Comparison of ENCODE assay signal across 24 cellular contexts in genomic region chr11:61731211-61731955, GRCh38. TPM values are rescaled to one million over a fixed set of nuclear protein-coding genes. Genes with fewer than 3 reads are reported as not detected.
DNase-seq lines count a peak whose midpoint lies in the region; ATAC-seq, FAIRE-seq and TF ChIP-seq lines count a peak whose summit lies in the region.
"Had no signal": no experiment of that assay in that cellular context is flagged by ENCODE, and none has a peak within 500 bp of the region (broad histone marks: within the 10 kb centered on the region; RNA-seq: fewer than 3 reads in every experiment).

No MANE protein-coding gene starts in this region.

- H3K9ac ChIP-seq in K562 (ENCODE audit: insufficient read depth in 1 of 2, low read depth in 2 of 2, low read length in 2 of 2) (no peak overlapping the region), mesenchymal stem cell (ENCODE audit: low read length) (peak overlapping the region; percentile 42)
- H3K9ac ChIP-seq: BLaER1 had no signal

- no peak overlapping the region for H2BK5ac ChIP-seq in mesenchymal stem cell (ENCODE audit: low read depth, low read length, poor library complexity, severe bottlenecking)

- no peak overlapping the region for H4K8ac ChIP-seq in mesenchymal stem cell (ENCODE audit: low read length)

- H3K4me3 ChIP-seq in HEK293 (ENCODE audit: low read depth, low read length) = no peak overlapping the region
- no peak overlapping the region for H3K4me3 ChIP-seq in K562
- no peak overlapping the region for H3K4me3 ChIP-seq in mesenchymal stem cell (ENCODE audit: insufficient read depth in 1 of 2, low read depth in 1 of 2, low read length in 2 of 2)
- no peak overlapping the region for H3K4me3 ChIP-seq in tibial nerve
- H3K4me3 ChIP-seq: BLaER1, GM23338 had no signal

- no peak overlapping the region for H2AK5ac ChIP-seq in mesenchymal stem cell (ENCODE audit: low read length, severe bottlenecking)

- 13% methylated on average over 19 of the region's 19 CpGs for WGBS in K562 (ENCODE audit: insufficient coverage, low coverage, missing lambda C conversion rate)
- 91% methylated on average over 19 of the region's 19 CpGs for WGBS in mesenchymal stem cell
- WGBS in tibial nerve, 2 donors = 73 to 79% methylated on average over 16 to 19 of the region's 19 CpGs

- H3K27ac ChIP-seq in HEK293 (ENCODE audit: extremely low read depth, low read depth, low read length) (no peak overlapping the region), K562 (ENCODE audit: extremely low read depth, low read depth, low read length) (no peak overlapping the region), mesenchymal stem cell (ENCODE audit: low read length, poor library complexity, severe bottlenecking) (no peak overlapping the region), tibial nerve (peak overlapping the region in 3 of 4 donors; percentile 19 to 76 (median 60))
- H3K27ac ChIP-seq: BLaER1 had no signal

- POLR2A ChIA-PET in HEK293 (lab: Yijun Ruan, JAX) = no interaction called here
- POLR2A ChIA-PET in K562 (lab: Yijun Ruan, JAX) = interaction anchor here (0.6 kb wide), 1 partner anchor 308 kb away, joined by 3 read pairs; no protein-coding TSS in a partner anchor

- peaks cover 0 to 54% of the 10 kb centered on the region in 2 experiments; a peak in 1 of 3 replicates for H3K36me3 ChIP-seq in HEK293 (ENCODE audit: control insufficient read depth in 2 of 2, insufficient read depth in 1 of 2, low read length in 2 of 2)
- H3K36me3 ChIP-seq in K562 (ENCODE audit: control insufficient read depth, insufficient read depth, low read length) = no peaks in the 10 kb centered on the region
- peaks cover 16 to 75% of the 10 kb centered on the region in 2 experiments for H3K36me3 ChIP-seq in mesenchymal stem cell (ENCODE audit: control insufficient read depth in 1 of 2, insufficient read depth in 2 of 2, low read depth in 1 of 2, low read length in 2 of 2)
- peaks cover 0 to 77% (median 0%) of the 10 kb centered on the region in 3 donors for H3K36me3 ChIP-seq in tibial nerve
- H3K36me3 ChIP-seq: BLaER1 had no signal

- no peak overlapping the region for H4K91ac ChIP-seq in mesenchymal stem cell (ENCODE audit: low read length)

- peaks cover 6% of the 10 kb centered on the region for H4K20me1 ChIP-seq in K562 (replicated peaks; ENCODE audit: control insufficient read depth, insufficient read depth, low read length)
- H4K20me1 ChIP-seq: BLaER1 had no signal

- TF ChIP-seq POLR2A in K562 (conservative IDR thresholded peaks at IDR 0.05) (no peak), tibial nerve (IDR thresholded peaks at IDR 0.05) (no peak)

- no TSS peak for BruUV-seq in K562 (replicated peaks; lab: Mats Ljungman, UMichigan)

- TF ChIP-seq CTCF in HEK293 (tag by site-specific recombination; IDR thresholded peaks at IDR 0.05) = no peak
- TF ChIP-seq CTCF in K562 (IDR thresholded peaks at IDR 0.05 in 2 of 3, conservative IDR thresholded peaks at IDR 0.05 in 1 of 3; ENCODE audit: insufficient read depth in 2 of 3, low read depth in 1 of 3, low read length in 3 of 3) = no peak
- TF ChIP-seq CTCF in tibial nerve (IDR thresholded peaks at IDR 0.05) = no peak

- no peaks in the 10 kb centered on the region for H3K79me1 ChIP-seq in mesenchymal stem cell (replicated peaks; ENCODE audit: low read length, poor library complexity, severe bottlenecking)

- H3K4me2 ChIP-seq in K562 (ENCODE audit: insufficient read depth, low read length) = no peak overlapping the region
- no peak overlapping the region for H3K4me2 ChIP-seq in mesenchymal stem cell (ENCODE audit: low read length, poor library complexity, severe bottlenecking)
- H3K4me2 ChIP-seq: BLaER1, GM23338 had no signal

- no peaks in the 10 kb centered on the region for H3K4me1 ChIP-seq in HEK293 (ENCODE audit: control insufficient read depth, insufficient read depth, low read length)
- peaks cover 0 to 30% of the 10 kb centered on the region in 2 experiments; a peak in 2 of 5 replicates for H3K4me1 ChIP-seq in K562 (replicated peaks in 1 of 2; ENCODE audit: control insufficient read depth in 2 of 2, insufficient read depth in 2 of 2, low read length in 2 of 2)
- H3K4me1 ChIP-seq in mesenchymal stem cell (ENCODE audit: control insufficient read depth, insufficient read depth, low read depth, low read length) = peaks cover 37% of the 10 kb centered on the region
- peaks cover 0 to 27% (median 5%) of the 10 kb centered on the region in 4 donors for H3K4me1 ChIP-seq in tibial nerve

- in situ Hi-C loops in K562 (cut with MboI) = no loop called here

- no peak overlapping the region for H2BK12ac ChIP-seq in mesenchymal stem cell (ENCODE audit: low read length in 2 of 2)

- H2BK15ac ChIP-seq in mesenchymal stem cell (ENCODE audit: low read depth, poor library complexity, severe bottlenecking) = no peak overlapping the region

- H3K9me1 ChIP-seq in K562 (ENCODE audit: control insufficient read depth, insufficient read depth, low read length) = no peaks in the 10 kb centered on the region

- H3K79me2 ChIP-seq in K562 (ENCODE audit: control insufficient read depth, insufficient read depth, low read length) = no peaks in the 10 kb centered on the region

- H2BK120ac ChIP-seq in mesenchymal stem cell (ENCODE audit: low read depth, low read length) = no peak overlapping the region

- H3K9me3 ChIP-seq in HEK293 (ENCODE audit: control insufficient read depth, insufficient read depth, low read depth, low read length) = no peaks in the 10 kb centered on the region
- H3K9me3 ChIP-seq in K562 (replicated peaks; ENCODE audit: control insufficient read depth, insufficient read depth, low read depth, low read length) = no peaks in the 10 kb centered on the region
- H3K9me3 ChIP-seq in mesenchymal stem cell (ENCODE audit: control insufficient read depth, low read length) = no peaks in the 10 kb centered on the region
- H3K9me3 ChIP-seq in tibial nerve = no peaks in the 10 kb centered on the region
- H3K9me3 ChIP-seq: BLaER1 had no signal

- CTCF ChIA-PET in HEK293 (lab: Yijun Ruan, JAX) (interaction anchor here (0.6 to 3.9 kb wide), 3 partner anchors 17 to 93 kb away, joined by 3 to 42 read pairs (median 3); no protein-coding TSS in a partner anchor), K562 (lab: Yijun Ruan, JAX; ENCODE audit: low intra/inter-chr PET ratio) (interaction anchor here (2.4 kb wide), 1 partner anchor 52 kb away, joined by 17 read pairs; the partner anchor contains the start of gene DAGLA)

- H3K27me3 ChIP-seq in K562 (ENCODE audit: control insufficient read depth in 2 of 2, insufficient read depth in 2 of 2, low read length in 2 of 2) (peaks cover 3 to 44% of the 10 kb centered on the region in 2 experiments; a peak in 4 of 5 replicates), mesenchymal stem cell (ENCODE audit: control insufficient read depth in 1 of 2, insufficient read depth in 1 of 2, low read length in 2 of 2) (no peaks in the 10 kb centered on the region), tibial nerve (no peaks in the 10 kb centered on the region)
- H3K27me3 ChIP-seq: BLaER1 had no signal

- H3K18ac ChIP-seq in mesenchymal stem cell (ENCODE audit: low read depth in 1 of 2, low read length in 2 of 2) = no peak overlapping the region

- TF ChIP-seq EP300 in K562 (IDR thresholded peaks at IDR 0.05; ENCODE audit: low read length) (no peak), tibial nerve (IDR thresholded peaks at IDR 0.05) (no peak)

- FAIRE-seq in K562 (lab: Jason Lieb, UNC) = no peak
- FAIRE-seq: A204.1, GM19239 had no signal

- no peak overlapping the region for H3K14ac ChIP-seq in mesenchymal stem cell (ENCODE audit: low read length in 2 of 2)

- no peak for ATAC-seq in K562

- no peak for DNase-seq in K562 (ENCODE audit: extremely low read depth in 1 of 4, low spot score in 3 of 4)
- no peak for DNase-seq in mesenchymal stem cell
- DNase-seq in tibial nerve (ENCODE audit: low spot score in 2 of 2) = no peak
- no peak for DNase-seq in amniotic stem cell (lab: John Stamatoyannopoulos, UW)
- DNase-seq in NCI-H1105 (lab: John Stamatoyannopoulos, UW) = no peak
- DNase-seq in activated CD4-positive, alpha-beta T cell treated with anti-CD3 and anti-CD28 coated beads for 48 hours = no peak
- DNase-seq: CD4-positive, alpha-beta memory T cell; DMS153; GDM1; HCEC 1CT; MV-4-11; NCI-H1417; NCI-H187; NCI-H2107; NCI-H510A; NCI-H748 treated with DMSO at 0.1 percent for 48 hours; NK-92 treated with Interleukin-12 subunit alpha and Interleukin-12 subunit beta, amount 100 ng/mL, for 24 hours; SHP77 had no signal

- no peak overlapping the region for H3K4ac ChIP-seq in mesenchymal stem cell (ENCODE audit: low read depth in 1 of 2, low read length in 2 of 2)

- intact Hi-C loops in K562 (cut with micrococcal nuclease) = no loop called here

- TF ChIP-seq RAD21 in K562 (CRISPR knock-in tag; conservative IDR thresholded peaks at IDR 0.05 in 1 of 2, IDR thresholded peaks at IDR 0.05 in 1 of 2) = no peak

- H3K23ac ChIP-seq in mesenchymal stem cell (ENCODE audit: low read length in 2 of 2) = no peak overlapping the region

- H2AFZ ChIP-seq in K562 (ENCODE audit: low read depth, low read length) (no peak overlapping the region), mesenchymal stem cell (ENCODE audit: low read depth, low read length) (no peak overlapping the region)
- H2AFZ ChIP-seq: GM23338 had no signal

RNA-seq across cellular contexts. Expression of gene MYRF, which starts 21.1 kb away (rescaled TPM):
- 95.5 and 239 TPM in 2 replicates for total RNA-seq in K562 (2011; cell fraction: chromatin; rRNA removed; ENCODE audit: low replicate concordance)
- 109 and 132 TPM in 2 replicates for total RNA-seq in K562 (2011; cell fraction: nucleolus; rRNA removed)
- 92.2 and 107 TPM in 2 replicates for total RNA-seq in K562 (2011; cell fraction: nucleoplasm; rRNA removed)
- 7.1 and 11.0 TPM in 2 replicates for total RNA-seq in K562 (2014; rRNA removed)
- 2.6 and 3.3 TPM in 2 replicates for total RNA-seq in K562 (2014; rRNA removed; fragmentation: Illumina TruSeq; extraction: Trizol)
- total RNA-seq in K562 (2015; rRNA removed; fragmentation: Illumina TruSeq; extraction: Trizol) = 4.0 and 4.1 TPM in 2 replicates
- 21.4 and 25.8 TPM in 2 replicates for total RNA-seq in K562 (2021)
- 10.4 and 16.6 TPM in 2 replicates for polyA plus RNA-seq in K562 (2011; rRNA removed)
- polyA plus RNA-seq in K562 (2011; cell fraction: cytosol; rRNA removed) = 13.6 and 26.3 TPM in 2 replicates
- 104 and 152 TPM in 2 replicates for polyA plus RNA-seq in K562 (2011; cell fraction: nucleus; rRNA removed)
- 14.8 and 25.8 TPM in 2 replicates for polyA plus RNA-seq in K562 (2012)
- 14.7 and 17.8 TPM in 2 replicates for polyA plus RNA-seq in K562 (2014; fragmentation: Illumina TruSeq; extraction: Trizol)
- 1 to 10 TPM; 2.3 TPM for polyA plus RNA-seq in K562 (2014; fragmentation: Nextera tagmentation; extraction: Ambion mirVana)
- polyA plus RNA-seq in K562 (2014; rRNA removed) = 15.6 and 17.4 TPM in 2 replicates
- 6.8 and 8.5 TPM in 2 replicates for polyA minus RNA-seq in K562 (2011; rRNA and poly(A)+ RNA removed)
- 22.7 and 23.9 TPM in 2 replicates for polyA minus RNA-seq in K562 (2011; cell fraction: cytosol; rRNA and poly(A)+ RNA removed)
- 32.4 and 34.1 TPM in 2 replicates for polyA minus RNA-seq in K562 (2011; cell fraction: nucleus; rRNA and poly(A)+ RNA removed)
- 21.9 TPM for polyA plus RNA-seq in mesenchymal stem cell (2013, experiment 1 of 2)
- polyA plus RNA-seq in mesenchymal stem cell (2013, experiment 2 of 2) = 19.4 TPM
- total RNA-seq in tibial nerve = 1 to 10 TPM; 1.0 to 7.5 (median 2.1) TPM

RNA-seq across cellular contexts. Expression of gene DAGLA, which starts 51.2 kb away (rescaled TPM):
- total RNA-seq in K562 (2011; cell fraction: chromatin; rRNA removed; ENCODE audit: low replicate concordance) = 0.16 and 1.5 TPM in 2 replicates
- 0.66 and 0.67 TPM in 2 replicates for total RNA-seq in K562 (2011; cell fraction: nucleolus; rRNA removed)
- total RNA-seq in K562 (2011; cell fraction: nucleoplasm; rRNA removed) = 0.22 and 0.84 TPM in 2 replicates
- total RNA-seq in K562 (2014; rRNA removed) (0.08 TPM in 1 of 2 replicates, not detected in the other), K562 (2014; rRNA removed; fragmentation: Illumina TruSeq; extraction: Trizol) (not detected in 2 replicates), K562 (2015; rRNA removed; fragmentation: Illumina TruSeq; extraction: Trizol) (0.04 TPM in 2 replicates), K562 (2021) (0.13 and 0.16 TPM in 2 replicates), tibial nerve (1 to 10 TPM; 1.1 to 5.4 (median 3.0) TPM)
- polyA plus RNA-seq in K562 (2011; rRNA removed) (0.07 TPM in 2 replicates), K562 (2014; fragmentation: Illumina TruSeq; extraction: Trizol) (0.04 and 0.11 TPM in 2 replicates), K562 (2014; fragmentation: Nextera tagmentation; extraction: Ambion mirVana) (not detected), K562 (2014; rRNA removed) (0.03 and 0.07 TPM in 2 replicates)
- polyA plus RNA-seq in K562 (2011; cell fraction: cytosol; rRNA removed) = 0.09 and 0.22 TPM in 2 replicates
- polyA plus RNA-seq in K562 (2011; cell fraction: nucleus; rRNA removed) = 0.18 and 0.51 TPM in 2 replicates
- polyA plus RNA-seq in K562 (2012) = 0.09 and 0.14 TPM in 2 replicates
- 0.06 and 0.21 TPM in 2 replicates for polyA minus RNA-seq in K562 (2011; rRNA and poly(A)+ RNA removed)
- polyA minus RNA-seq in K562 (2011; cell fraction: cytosol; rRNA and poly(A)+ RNA removed) = 0.18 and 0.29 TPM in 2 replicates
- 0.22 and 0.67 TPM in 2 replicates for polyA minus RNA-seq in K562 (2011; cell fraction: nucleus; rRNA and poly(A)+ RNA removed)
- 2.0 TPM for polyA plus RNA-seq in mesenchymal stem cell (2013, experiment 1 of 2)
- 2.1 TPM for polyA plus RNA-seq in mesenchymal stem cell (2013, experiment 2 of 2)
- total RNA-seq: OCI-LY7 had no signal

Comparison
In these comparisons a context has a peak if more than half of its experiments do, and no peak if none do; other contexts are left out.
1. H3K27ac ChIP-seq: peak in tibial nerve (3 of 4); none in HEK293 (single experiment), K562 (single experiment) and mesenchymal stem cell (single experiment).